ENCODE assay signal across 8 cellular contexts in genomic region chr7:30027065-30027456, GRCh38. TPM values are rescaled to one million over a fixed set of nuclear protein-coding genes. Genes with fewer than 3 reads are reported as not detected.
A peak's percentile ranks its signal among the peaks of the same experiment; 100 is the strongest.
DNase-seq lines count a peak whose midpoint lies in the region; ATAC-seq and TF ChIP-seq lines count a peak whose summit lies in the region.

No MANE protein-coding gene starts in this region.

- intact Hi-C loops in A673 (cut with micrococcal nuclease; ENCODE audit: unreplicated experiment) (loop anchor here (2.0 kb wide), 1 partner anchor 38 kb away; the partner anchor contains the start of gene SCRN1), posterior vena cava (cut with DNase I) (no loop called here)

- H3K27me3 Mint-ChIP-seq in activated T-cell treated with anti-CD3 and anti-CD28 coated beads, Interleukin-2, amount 50 U/mL, for 24 hours: no peaks in the 10 kb centered on the region
- H3K27me3 Mint-ChIP-seq in osteocyte (ENCODE audit: unreplicated experiment): no peaks in the 10 kb centered on the region

- no peak for TF ChIP-seq CTCF in A673 (conservative IDR thresholded peaks at IDR 0.05; ENCODE audit: low read depth, low read length)
- TF ChIP-seq CTCF in GM12875 (IDR thresholded peaks at IDR 0.05; ENCODE audit: borderline replicate concordance, insufficient read depth, low read depth, low read length): no peak
- TF ChIP-seq CTCF in foreskin fibroblast (IDR thresholded peaks at IDR 0.05; ENCODE audit: low read depth, low read length): no peak
- no peak for TF ChIP-seq CTCF in osteocyte (IDR thresholded peaks at IDR 0.05)

- no peaks in the 10 kb centered on the region for H4K20me1 ChIP-seq in Karpas-422 (ENCODE audit: insufficient read depth, low read depth, low read length)

- POLR2A ChIA-PET in A673 (lab: Charles Lee; ENCODE audit: low non-redundant PET): interaction anchor here (0.5 kb wide), 1 partner anchor 35 kb away, joined by 5 read pairs; no protein-coding TSS in a partner anchor

- CTCF ChIA-PET in A673 (lab: Charles Lee): no interaction called here

- H3K9me3 ChIP-seq in A673 (ENCODE audit: low read depth, low read length, poor library complexity, severe bottlenecking) (no peaks in the 10 kb centered on the region), Karpas-422 (ENCODE audit: low read length) (no peaks in the 10 kb centered on the region)

- ATAC-seq in GM19395 (IDR thresholded peaks at IDR 0.05; ENCODE audit: unreplicated experiment): no peak

- H3K27ac ChIP-seq in A673 (ENCODE audit: low read depth, low read length, poor library complexity, severe bottlenecking) (peak overlapping the region; percentile 81), Karpas-422 (ENCODE audit: low read length) (peak overlapping the region; percentile 88)

- H3K9me3 Mint-ChIP-seq in activated T-cell treated with anti-CD3 and anti-CD28 coated beads, Interleukin-2, amount 50 U/mL, for 24 hours: no peaks in the 10 kb centered on the region
- H3K9me3 Mint-ChIP-seq in osteocyte (ENCODE audit: unreplicated experiment): no peaks in the 10 kb centered on the region

- H3K4me2 ChIP-seq in Karpas-422 (ENCODE audit: low read depth, low read length, poor library complexity, severe bottlenecking): peak overlapping the region; percentile 86

- H3K4me3 ChIP-seq in A673 (ENCODE audit: low read depth, low read length, poor library complexity, severe bottlenecking) (peak overlapping the region; percentile 92), GM12875 (ENCODE audit: low read depth, low read length) (peak overlapping the region; percentile 88), Karpas-422 (ENCODE audit: low read length) (peak overlapping the region; percentile 76), foreskin fibroblast (ENCODE audit: low read depth in 1 of 2, low read length in 2 of 2) (peak overlapping the region; percentile 90 to 91)

- peaks cover 83% of the 10 kb centered on the region for H3K79me2 ChIP-seq in Karpas-422 (ENCODE audit: low read length)

- H3K27ac Mint-ChIP-seq in activated T-cell treated with anti-CD3 and anti-CD28 coated beads, Interleukin-2, amount 50 U/mL, for 24 hours: peak overlapping the region; percentile 94
- H3K27ac Mint-ChIP-seq in osteocyte (ENCODE audit: unreplicated experiment): peak overlapping the region; percentile 88

- H3K36me3 ChIP-seq in A673 (ENCODE audit: insufficient read depth, low read length, poor library complexity, severe bottlenecking) (no peaks in the 10 kb centered on the region), Karpas-422 (ENCODE audit: insufficient read depth, low read length) (peaks cover 7% of the 10 kb centered on the region; the same call in 1 of the 2 replicates)

- H3K4me1 Mint-ChIP-seq in activated T-cell treated with anti-CD3 and anti-CD28 coated beads, Interleukin-2, amount 50 U/mL, for 24 hours (ENCODE audit: low read depth): peaks cover 37% of the 10 kb centered on the region
- peaks cover 39% of the 10 kb centered on the region for H3K4me1 Mint-ChIP-seq in osteocyte (ENCODE audit: unreplicated experiment)

- H3K4me1 ChIP-seq in A673 (ENCODE audit: insufficient read depth, low read length, poor library complexity, severe bottlenecking) (peaks cover 22% of the 10 kb centered on the region), Karpas-422 (ENCODE audit: low read length) (peaks cover 64% of the 10 kb centered on the region)

- BruUV-seq in A673 (replicated peaks; lab: Mats Ljungman, UMichigan): no TSS peak

- H2AFZ ChIP-seq in Karpas-422 (ENCODE audit: low read length): peak overlapping the region; percentile 10; the same call in 1 of the 2 replicates

- H3K36me3 Mint-ChIP-seq in activated T-cell treated with anti-CD3 and anti-CD28 coated beads, Interleukin-2, amount 50 U/mL, for 24 hours (ENCODE audit: low read depth): peaks cover 20% of the 10 kb centered on the region
- no peaks in the 10 kb centered on the region for H3K36me3 Mint-ChIP-seq in osteocyte (ENCODE audit: unreplicated experiment)

- H3K27me3 ChIP-seq in A673 (replicated peaks; ENCODE audit: insufficient read depth, low read depth, low read length, poor library complexity): no peaks in the 10 kb centered on the region
- no peaks in the 10 kb centered on the region for H3K27me3 ChIP-seq in Karpas-422 (ENCODE audit: low read length)

- H3K9me2 ChIP-seq in Karpas-422 (replicated peaks; ENCODE audit: insufficient read depth, low read length): no peaks in the 10 kb centered on the region

- H3K9ac ChIP-seq in Karpas-422 (ENCODE audit: low read length): peak overlapping the region; percentile 84

- DNase-seq in A673 (ENCODE audit: low spot score) (no peak), Karpas-422 (peak; percentile 87), foreskin fibroblast (peak; percentile 36 to 65), osteocyte (ENCODE audit: extremely low spot score, unreplicated experiment) (no peak), posterior vena cava (ENCODE audit: low spot score) (no peak)
- DNase-seq in activated T-cell treated with anti-CD3 and anti-CD28 coated beads, Interleukin-2, amount 50 U/mL, for 24 hours: no peak

- H3K4me3 Mint-ChIP-seq in activated T-cell treated with anti-CD3 and anti-CD28 coated beads, Interleukin-2, amount 50 U/mL, for 24 hours: no peak overlapping the region
- H3K4me3 Mint-ChIP-seq in osteocyte (ENCODE audit: unreplicated experiment): no peak overlapping the region

RNA-seq across cellular contexts. Expression of gene FKBP14, which starts 0.6 kb away (rescaled TPM):
- 46.0 and 53.6 TPM in 2 replicates for total RNA-seq in A673 (2021)
- total RNA-seq in Karpas-422 (2014; rRNA removed; shearing (Covaris generic); ENCODE audit: low replicate concordance): 9.0 and 13.5 TPM in 2 replicates
- 34.6 and 35.9 TPM in 2 replicates for total RNA-seq in osteocyte
- total RNA-seq in posterior vena cava: 10 to 100 TPM; 25.4 to 27.9 TPM

RNA-seq across cellular contexts. Expression of gene PLEKHA8, which starts 1.2 kb away (rescaled TPM):
- total RNA-seq in A673 (2021) (22.2 and 29.0 TPM in 2 replicates), osteocyte (19.5 and 23.1 TPM in 2 replicates), posterior vena cava (10 to 100 TPM; 11.1 to 13.0 TPM)
- 28.1 and 41.0 TPM in 2 replicates for total RNA-seq in Karpas-422 (2014; rRNA removed; shearing (Covaris generic); ENCODE audit: low replicate concordance)

RNA-seq across cellular contexts. Expression of gene SCRN1, which starts 37.5 kb away (rescaled TPM):
- total RNA-seq in A673 (2021) (83.9 and 84.3 TPM in 2 replicates), osteocyte (104 and 106 TPM in 2 replicates), posterior vena cava (10 to 100 TPM; 50.6 to 57.9 TPM)
- 86.4 and 88.6 TPM in 2 replicates for total RNA-seq in Karpas-422 (2014; rRNA removed; shearing (Covaris generic); ENCODE audit: low replicate concordance)

Comparison
In these comparisons a context has a peak if more than half of its experiments do, and no peak if none do; other contexts are left out.
1. DNase-seq: peak in Karpas-422 (single experiment) and foreskin fibroblast (2 of 2); none in A673 (single experiment), activated T-cell treated with anti-CD3 and anti-CD28 coated beads, Interleukin-2, amount 50 U/mL, for 24 hours (single experiment), osteocyte (single experiment) and posterior vena cava (single experiment).
2. Peak in every context shown above with its lines, with median percentiles within 50 percentile points of each other: H3K4me3 ChIP-seq.